1 cellular context compared by ENCODE assay signal in the genomic region with DNA sequence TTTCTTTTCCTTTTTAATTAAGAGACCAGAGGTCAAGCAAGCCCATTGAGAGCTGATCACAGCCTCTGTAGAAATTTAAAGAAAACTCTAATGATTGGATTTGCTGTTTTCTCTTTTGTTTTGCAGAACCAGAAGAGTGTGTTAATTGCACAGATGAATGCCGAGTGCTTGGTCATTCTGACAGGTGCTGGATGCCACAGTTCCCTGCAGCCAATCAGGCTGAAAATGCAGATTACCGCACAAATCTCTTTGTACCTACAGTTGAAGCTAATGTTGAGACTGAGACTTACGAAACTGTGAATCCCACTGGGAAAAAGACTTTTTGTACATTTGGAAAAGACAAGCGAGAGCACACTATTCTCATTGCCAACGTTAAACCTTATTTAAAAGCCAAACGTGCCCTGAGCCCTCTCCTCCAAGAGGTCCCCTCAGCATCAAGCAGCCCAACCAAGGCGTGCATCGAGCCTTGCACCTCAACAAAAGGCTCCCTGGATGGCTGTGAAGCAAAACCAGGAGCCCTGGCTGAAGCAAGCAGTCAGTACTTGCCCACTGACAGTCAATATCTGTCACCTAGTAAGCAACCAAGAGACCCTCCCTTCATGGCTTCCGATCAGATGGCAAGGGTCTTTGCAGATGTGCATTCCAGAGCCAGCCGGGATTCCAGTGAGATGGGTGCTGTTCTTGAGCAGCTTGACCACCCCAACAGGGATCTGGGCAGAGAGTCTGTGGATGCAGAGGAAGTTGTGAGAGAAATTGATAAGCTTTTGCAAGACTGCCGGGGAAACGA.
TF ChIP-seq lines count a peak whose summit lies in the region.

No MANE protein-coding gene starts in this region.

TF ChIP-seq in GM23338, 12 proteins besides CTCF, POLR2A, EP300 and RAD21 (continued from another document):
- TF ChIP-seq, protein P1, sequence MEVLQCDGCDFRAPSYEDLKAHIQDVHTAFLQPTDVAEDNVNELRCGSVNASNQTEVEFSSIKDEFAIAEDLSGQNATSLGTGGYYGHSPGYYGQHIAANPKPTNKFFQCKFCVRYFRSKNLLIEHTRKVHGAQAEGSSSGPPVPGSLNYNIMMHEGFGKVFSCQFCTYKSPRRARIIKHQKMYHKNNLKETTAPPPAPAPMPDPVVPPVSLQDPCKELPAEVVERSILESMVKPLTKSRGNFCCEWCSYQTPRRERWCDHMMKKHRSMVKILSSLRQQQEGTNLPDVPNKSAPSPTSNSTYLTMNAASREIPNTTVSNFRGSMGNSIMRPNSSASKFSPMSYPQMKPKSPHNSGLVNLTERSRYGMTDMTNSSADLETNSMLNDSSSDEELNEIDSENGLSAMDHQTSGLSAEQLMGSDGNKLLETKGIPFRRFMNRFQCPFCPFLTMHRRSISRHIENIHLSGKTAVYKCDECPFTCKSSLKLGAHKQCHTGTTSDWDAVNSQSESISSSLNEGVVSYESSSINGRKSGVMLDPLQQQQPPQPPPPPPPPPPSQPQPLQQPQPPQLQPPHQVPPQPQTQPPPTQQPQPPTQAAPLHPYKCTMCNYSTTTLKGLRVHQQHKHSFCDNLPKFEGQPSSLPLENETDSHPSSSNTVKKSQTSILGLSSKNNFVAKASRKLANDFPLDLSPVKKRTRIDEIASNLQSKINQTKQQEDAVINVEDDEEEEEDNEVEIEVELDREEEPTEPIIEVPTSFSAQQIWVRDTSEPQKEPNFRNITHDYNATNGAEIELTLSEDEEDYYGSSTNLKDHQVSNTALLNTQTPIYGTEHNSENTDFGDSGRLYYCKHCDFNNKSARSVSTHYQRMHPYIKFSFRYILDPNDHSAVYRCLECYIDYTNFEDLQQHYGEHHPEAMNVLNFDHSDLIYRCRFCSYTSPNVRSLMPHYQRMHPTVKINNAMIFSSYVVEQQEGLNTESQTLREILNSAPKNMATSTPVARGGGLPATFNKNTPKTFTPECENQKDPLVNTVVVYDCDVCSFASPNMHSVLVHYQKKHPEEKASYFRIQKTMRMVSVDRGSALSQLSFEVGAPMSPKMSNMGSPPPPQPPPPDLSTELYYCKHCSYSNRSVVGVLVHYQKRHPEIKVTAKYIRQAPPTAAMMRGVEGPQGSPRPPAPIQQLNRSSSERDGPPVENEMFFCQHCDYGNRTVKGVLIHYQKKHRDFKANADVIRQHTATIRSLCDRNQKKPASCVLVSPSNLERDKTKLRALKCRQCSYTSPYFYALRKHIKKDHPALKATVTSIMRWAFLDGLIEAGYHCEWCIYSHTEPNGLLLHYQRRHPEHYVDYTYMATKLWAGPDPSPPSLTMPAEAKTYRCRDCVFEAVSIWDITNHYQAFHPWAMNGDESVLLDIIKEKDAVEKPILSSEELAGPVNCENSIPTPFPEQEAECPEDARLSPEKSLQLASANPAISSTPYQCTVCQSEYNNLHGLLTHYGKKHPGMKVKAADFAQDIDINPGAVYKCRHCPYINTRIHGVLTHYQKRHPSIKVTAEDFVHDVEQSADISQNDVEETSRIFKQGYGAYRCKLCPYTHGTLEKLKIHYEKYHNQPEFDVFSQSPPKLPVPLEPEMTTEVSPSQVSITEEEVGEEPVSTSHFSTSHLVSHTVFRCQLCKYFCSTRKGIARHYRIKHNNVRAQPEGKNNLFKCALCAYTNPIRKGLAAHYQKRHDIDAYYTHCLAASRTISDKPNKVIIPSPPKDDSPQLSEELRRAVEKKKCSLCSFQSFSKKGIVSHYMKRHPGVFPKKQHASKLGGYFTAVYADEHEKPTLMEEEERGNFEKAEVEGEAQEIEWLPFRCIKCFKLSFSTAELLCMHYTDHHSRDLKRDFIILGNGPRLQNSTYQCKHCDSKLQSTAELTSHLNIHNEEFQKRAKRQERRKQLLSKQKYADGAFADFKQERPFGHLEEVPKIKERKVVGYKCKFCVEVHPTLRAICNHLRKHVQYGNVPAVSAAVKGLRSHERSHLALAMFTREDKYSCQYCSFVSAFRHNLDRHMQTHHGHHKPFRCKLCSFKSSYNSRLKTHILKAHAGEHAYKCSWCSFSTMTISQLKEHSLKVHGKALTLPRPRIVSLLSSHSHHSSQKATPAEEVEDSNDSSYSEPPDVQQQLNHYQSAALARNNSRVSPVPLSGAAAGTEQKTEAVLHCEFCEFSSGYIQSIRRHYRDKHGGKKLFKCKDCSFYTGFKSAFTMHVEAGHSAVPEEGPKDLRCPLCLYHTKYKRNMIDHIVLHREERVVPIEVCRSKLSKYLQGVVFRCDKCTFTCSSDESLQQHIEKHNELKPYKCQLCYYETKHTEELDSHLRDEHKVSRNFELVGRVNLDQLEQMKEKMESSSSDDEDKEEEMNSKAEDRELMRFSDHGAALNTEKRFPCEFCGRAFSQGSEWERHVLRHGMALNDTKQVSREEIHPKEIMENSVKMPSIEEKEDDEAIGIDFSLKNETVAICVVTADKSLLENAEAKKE (CRISPR knock-in tag; IDR thresholded peaks at IDR 0.05) = 0 out of 2 replicates have a peak, but pooled peaks have one; percentile 5
